1 cellular context compared by ENCODE assay signal in the genomic region with DNA sequence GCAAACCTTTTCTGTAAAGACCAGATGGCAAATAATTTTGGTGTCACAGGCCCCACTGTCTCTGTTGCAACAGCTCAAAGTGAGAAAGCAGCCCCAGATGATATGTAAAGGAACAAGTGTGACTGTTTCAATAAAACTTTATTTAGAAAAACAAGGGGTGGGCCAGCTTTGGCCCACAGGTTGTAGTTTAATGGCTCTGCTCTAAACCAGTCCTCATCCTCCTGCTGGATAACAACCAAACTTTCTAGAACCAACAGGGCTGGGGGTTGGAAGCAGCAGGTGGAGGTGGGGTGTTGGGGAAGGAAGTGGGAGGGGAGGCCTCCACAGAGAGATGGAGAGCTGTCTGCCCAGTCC.
TF ChIP-seq lines count a peak whose summit lies in the region.

No MANE protein-coding gene starts in this region.

TF ChIP-seq in K562, 482 proteins besides CTCF, POLR2A, EP300 and RAD21 (continued from another document):
- TF ChIP-seq ZBTB40 (IDR thresholded peaks at IDR 0.05): peak; percentile 94
- TF ChIP-seq ZBTB40 (CRISPR knock-in tag; IDR thresholded peaks at IDR 0.05): peak; percentile 93
